ENCODE assay signal across 11 cellular contexts in genomic region chr22:40462195-40462988, GRCh38.
DNase-seq lines count a peak whose midpoint lies in the region; ATAC-seq, FAIRE-seq and TF ChIP-seq lines count a peak whose summit lies in the region.
"Had no signal": no experiment of that assay in that cellular context is flagged by ENCODE, and none has a peak within 500 bp of the region (broad histone marks: within the 10 kb centered on the region; RNA-seq: fewer than 3 reads in every experiment).

No MANE protein-coding gene starts in this region.

- intact Hi-C loops in colonic mucosa (cut with DNase I) = no loop called here

- ATAC-seq in T-cell (replicated peaks in 1 of 4) (peak; percentile 42 to 64 (median 44)), gastroesophageal sphincter (no peak)

- DNase-seq in GM10248 (ENCODE audit: extremely low spot score) (peak; percentile 26), T-cell (peak in 10 of 34 experiments; percentile 6 to 25 (median 14)), colonic mucosa (no peak), small intestine (peak; percentile 73), GM03348 (ENCODE audit: low spot score) (no peak), NCI-H146 treated with DMSO at 0.1 percent for 48 hours (lab: John Stamatoyannopoulos, UW; ENCODE audit: unreplicated experiment) (no peak), HEK293T (ENCODE audit: extremely low spot score) (no peak)
- DNase-seq: dermis blood vessel endothelial cell, NCI-H1048, SW 1271 had no signal

- no peaks in the 10 kb centered on the region for H3K4me1 ChIP-seq in colonic mucosa
- H3K4me1 ChIP-seq in small intestine (ENCODE audit: control insufficient read depth in 2 of 2, insufficient read depth in 1 of 2, low read depth in 1 of 2, low read length in 1 of 2) = peaks cover 0 to 2% of the 10 kb centered on the region in 2 donors
- H3K4me1 ChIP-seq in gastroesophageal sphincter = no peaks in the 10 kb centered on the region

- TF ChIP-seq CTCF in GM10248 (IDR thresholded peaks at IDR 0.05; ENCODE audit: control extremely low read depth, extremely low read depth, low read depth, missing control alignments) (no peak), colonic mucosa (IDR thresholded peaks at IDR 0.05) (no peak), gastroesophageal sphincter (IDR thresholded peaks at IDR 0.05) (no peak)

- no peak for TF ChIP-seq POLR2A in gastroesophageal sphincter (IDR thresholded peaks at IDR 0.05)

- no peaks in the 10 kb centered on the region for H3K27me3 Mint-ChIP-seq in T-cell

- H3K4me3 ChIP-seq in colonic mucosa = peak overlapping the region; percentile 22
- H3K4me3 ChIP-seq in small intestine (ENCODE audit: low read depth in 1 of 2, low read length in 2 of 2) = peak overlapping the region in 1 of 2 donors; percentile 31
- H3K4me3 ChIP-seq in gastroesophageal sphincter = peak overlapping the region in 1 of 2 donors; percentile 3

- H3K4me3 Mint-ChIP-seq in T-cell = peak overlapping the region; percentile 92 to 99 (median 99)

- peaks cover 76 to 79% (median 79%) of the 10 kb centered on the region in 3 donors for H3K4me1 Mint-ChIP-seq in T-cell

- peaks cover 25% of the 10 kb centered on the region for H3K36me3 Mint-ChIP-seq in T-cell

- TF ChIP-seq EP300 in gastroesophageal sphincter (IDR thresholded peaks at IDR 0.05) = no peak

- peak overlapping the region; percentile 37 for H3K27ac ChIP-seq in colonic mucosa
- peak overlapping the region in 1 of 2 donors; percentile 22 for H3K27ac ChIP-seq in small intestine (ENCODE audit: low read depth in 1 of 2, low read length in 1 of 2)
- H3K27ac ChIP-seq in gastroesophageal sphincter = no peak overlapping the region

- 16 to 31% (median 25%) methylated on average over 7 of the region's 7 CpGs for WGBS in small intestine, 3 donors
- WGBS in gastroesophageal sphincter (ENCODE audit: low coverage in 1 of 2), 2 donors = 66 to 78% methylated on average over 2 to 7 of the region's 7 CpGs

- H3K36me3 ChIP-seq in colonic mucosa = no peaks in the 10 kb centered on the region
- H3K36me3 ChIP-seq in small intestine (ENCODE audit: control insufficient read depth in 2 of 2, insufficient read depth in 2 of 2, low read length in 2 of 2) = no peaks in the 10 kb centered on the region
- peaks cover 0 to 28% of the 10 kb centered on the region in 2 donors for H3K36me3 ChIP-seq in gastroesophageal sphincter

- H3K9me3 ChIP-seq in colonic mucosa = no peaks in the 10 kb centered on the region
- H3K9me3 ChIP-seq in small intestine (ENCODE audit: control insufficient read depth, low read depth) = no peaks in the 10 kb centered on the region
- no peaks in the 10 kb centered on the region for H3K9me3 ChIP-seq in gastroesophageal sphincter

- no peaks in the 10 kb centered on the region for H3K9me3 Mint-ChIP-seq in T-cell

- POLR2A ChIA-PET in GM10248 (lab: Yijun Ruan, JAX) = no interaction called here
- POLR2A ChIA-PET in T-cell (lab: Charles Lee) = no interaction called here
- POLR2A ChIA-PET in HEK293T (lab: Yijun Ruan, JAX) = no interaction called here

- FAIRE-seq in small intestine (lab: Jason Lieb, UNC) = no peak

- H3K27me3 ChIP-seq in colonic mucosa (no peaks in the 10 kb centered on the region), small intestine (ENCODE audit: control insufficient read depth in 2 of 2, insufficient read depth in 2 of 2, low read length in 2 of 2) (no peaks in the 10 kb centered on the region), gastroesophageal sphincter (no peaks in the 10 kb centered on the region)

- H3K27ac Mint-ChIP-seq in T-cell = peak overlapping the region; percentile 98 to 100

- CTCF ChIA-PET in GM10248 (lab: Yijun Ruan, JAX) = interaction anchor here (0.8 to 14.8 kb wide), 9 partner anchors 9 to 184 kb away, joined by 3 to 95 read pairs (median 3); no protein-coding TSS in a partner anchor
- CTCF ChIA-PET in T-cell (lab: Charles Lee) = interaction anchor here in 1 of 2 donors (0.6 to 2.7 kb wide), 4 partner anchors 23 to 234 kb away, joined by 3 to 17 read pairs (median 4); no protein-coding TSS in a partner anchor
- CTCF ChIA-PET in HEK293T (lab: Yijun Ruan, JAX) = no interaction called here

- peak overlapping the region in 1 of 2 donors; percentile 16 for H3K9ac ChIP-seq in colonic mucosa (ENCODE audit: low read depth in 2 of 2, low read length in 2 of 2)

TF ChIP-seq in HEK293T, 16 proteins besides CTCF, POLR2A, EP300 and RAD21:
- TF ChIP-seq LEF1 (IDR thresholded peaks at IDR 0.05; ENCODE audit: borderline replicate concordance) (no peak), TARDBP (IDR thresholded peaks at IDR 0.05) (no peak), HDGF (IDR thresholded peaks at IDR 0.05; ENCODE audit: borderline replicate concordance) (no peak), BHLHE40 (IDR thresholded peaks at IDR 0.05; ENCODE audit: borderline replicate concordance) (no peak), L3MBTL2 (conservative IDR thresholded peaks at IDR 0.05) (no peak), NFRKB (IDR thresholded peaks at IDR 0.05) (no peak), FOXA1 (IDR thresholded peaks at IDR 0.05) (no peak), ZNF384 (IDR thresholded peaks at IDR 0.05) (no peak), FOXK2 (IDR thresholded peaks at IDR 0.05) (no peak), PKNOX1 (IDR thresholded peaks at IDR 0.05) (no peak), FOXM1 (IDR thresholded peaks at IDR 0.05; ENCODE audit: borderline replicate concordance) (no peak), ARNT (IDR thresholded peaks at IDR 0.05) (no peak), SP1 (IDR thresholded peaks at IDR 0.05) (no peak), SUZ12 (IDR thresholded peaks at IDR 0.05) (no peak), ELF4 (IDR thresholded peaks at IDR 0.05) (no peak)

Comparison
In these comparisons a context has a peak if more than half of its experiments do, and no peak if none do; other contexts are left out.
1. DNase-seq: peak in GM10248 (single experiment) and small intestine (single experiment); none in colonic mucosa (single experiment), GM03348 (single experiment), NCI-H146 treated with DMSO at 0.1 percent for 48 hours (single experiment) and HEK293T (single experiment).